ENCODE assay signal across 24 cellular contexts in genomic region chr10:86045896-86046295, GRCh38.
"Had no signal": no experiment of that assay in that cellular context is flagged by ENCODE, and none has a peak within 500 bp of the region (broad histone marks: within the 10 kb centered on the region; RNA-seq: fewer than 3 reads in every experiment).

No MANE protein-coding gene starts in this region.

- ATAC-seq: foreskin keratinocyte, gastroesophageal sphincter, heart left ventricle, left lung, left ventricle myocardium superior, lower lobe of right lung, mucosa of descending colon had no signal

- FAIRE-seq: colon, endothelial cell of umbilical vein, frontal cortex, kidney had no signal

- DNase-seq: dermis blood vessel endothelial cell; dorsolateral prefrontal cortex; effector CD4-positive, alpha-beta T cell; effector memory CD4-positive, alpha-beta T cell; foreskin keratinocyte; heart left ventricle; hypothalamus; immature natural killer cell; kidney; kidney glomerular epithelial cell; left lung; left ventricle myocardium superior; lower lobe of right lung; mesenchymal stem cell; mucosa of descending colon; naive B cell had no signal

- H3K27ac ChIP-seq: coronary artery, dorsolateral prefrontal cortex, esophagus muscularis mucosa, foreskin keratinocyte, gastroesophageal sphincter, heart left ventricle, hepatocyte, left lung, lower lobe of right lung had no signal

- H3K4me3 Mint-ChIP-seq: immature natural killer cell, mesothelial cell of epicardium, naive B cell had no signal

- H3K4me3 ChIP-seq: coronary artery, dorsolateral prefrontal cortex, esophagus muscularis mucosa, gastroesophageal sphincter, heart left ventricle, hepatocyte, left lung, lower lobe of right lung, mucosa of descending colon had no signal

- H3K9me3 ChIP-seq: left lung, mucosa of descending colon had no signal

- H3K36me3 ChIP-seq: esophagus muscularis mucosa, gastroesophageal sphincter, heart left ventricle, left lung, lower lobe of right lung had no signal

- H3K27me3 ChIP-seq: dorsolateral prefrontal cortex, esophagus muscularis mucosa, foreskin keratinocyte, gastroesophageal sphincter, heart left ventricle, hepatocyte, left lung had no signal

- H3K4me2 ChIP-seq: hepatocyte had no signal

- H3K4me1 ChIP-seq: esophagus muscularis mucosa, foreskin keratinocyte, gastroesophageal sphincter, left lung, lower lobe of right lung had no signal

- H3K4me1 Mint-ChIP-seq: immature natural killer cell, mesothelial cell of epicardium, naive B cell had no signal

- H2AFZ ChIP-seq: hepatocyte had no signal

- H3K27ac Mint-ChIP-seq: immature natural killer cell, mesothelial cell of epicardium had no signal

- H3K79me2 ChIP-seq: hepatocyte had no signal

- H3K36me3 Mint-ChIP-seq: immature natural killer cell, mesothelial cell of epicardium, naive B cell had no signal
